20 cellular contexts compared by ENCODE assay signal in genomic region chr3:179136195-179136594, GRCh38. TPM values are rescaled to one million over a fixed set of nuclear protein-coding genes. Genes with fewer than 3 reads are reported as not detected.
DNase-seq lines count a peak whose midpoint lies in the region; ATAC-seq, FAIRE-seq and TF ChIP-seq lines count a peak whose summit lies in the region.
"Had no signal": no experiment of that assay in that cellular context is flagged by ENCODE, and none has a peak within 500 bp of the region (broad histone marks: within the 10 kb centered on the region; RNA-seq: fewer than 3 reads in every experiment).

No MANE protein-coding gene starts in this region.

- H2AFZ ChIP-seq in K562 (ENCODE audit: low read depth, low read length), result peak overlapping the region; percentile 2
- H2AFZ ChIP-seq in Karpas-422 (ENCODE audit: low read length), result no peak overlapping the region

- H3K4me3 ChIP-seq in K562 (no peak overlapping the region), small intestine (ENCODE audit: low read depth in 1 of 2, low read length in 2 of 2) (no peak overlapping the region), upper lobe of left lung (no peak overlapping the region), Karpas-422 (ENCODE audit: low read length) (no peak overlapping the region)
- H3K4me3 ChIP-seq: BLaER1 treated with 17β-estradiol and CSF1 and Interleukin-3, amounts not matched to agents 10 nM and 100 nM had no signal

- TF ChIP-seq CTCF in K562 (IDR thresholded peaks at IDR 0.05 in 2 of 3, conservative IDR thresholded peaks at IDR 0.05 in 1 of 3; ENCODE audit: insufficient read depth in 2 of 3, low read depth in 1 of 3, low read length in 3 of 3) (no peak), upper lobe of left lung (IDR thresholded peaks at IDR 0.05) (no peak)

- FAIRE-seq in K562 (lab: Jason Lieb, UNC) (no peak), small intestine (lab: Jason Lieb, UNC) (no peak)
- FAIRE-seq: D721Med, G401.6, GM12891, GM19239 had no signal

- ATAC-seq in K562 (no peak), left colon (peak; percentile 92), upper lobe of left lung (ENCODE audit: low FRiP score in 2 of 2) (no peak)
- ATAC-seq: CD8-positive, alpha-beta T cell had no signal

- H3K27me3 ChIP-seq in K562 (ENCODE audit: control insufficient read depth in 2 of 2, insufficient read depth in 2 of 2, low read length in 2 of 2) (no peaks in the 10 kb centered on the region), small intestine (ENCODE audit: control insufficient read depth in 2 of 2, insufficient read depth in 2 of 2, low read length in 2 of 2) (no peaks in the 10 kb centered on the region), upper lobe of left lung (no peaks in the 10 kb centered on the region), Karpas-422 (ENCODE audit: low read length) (no peaks in the 10 kb centered on the region)
- H3K27me3 ChIP-seq: BLaER1 treated with 17β-estradiol and CSF1 and Interleukin-3, amounts not matched to agents 10 nM and 100 nM had no signal

- H3K27ac ChIP-seq in K562 (ENCODE audit: extremely low read depth, low read depth, low read length) (no peak overlapping the region), small intestine (ENCODE audit: low read depth in 1 of 2, low read length in 1 of 2) (no peak overlapping the region), upper lobe of left lung (no peak overlapping the region), Karpas-422 (ENCODE audit: low read length) (no peak overlapping the region)
- H3K27ac ChIP-seq: BLaER1 treated with 17β-estradiol and CSF1 and Interleukin-3, amounts not matched to agents 10 nM and 100 nM; C4-2B had no signal

- TF ChIP-seq EP300 in K562 (IDR thresholded peaks at IDR 0.05; ENCODE audit: low read length) (no peak), upper lobe of left lung (IDR thresholded peaks at IDR 0.05) (no peak)

- in situ Hi-C loops in K562 (cut with MboI), result no loop called here

- intact Hi-C loops in K562 (cut with micrococcal nuclease), result no loop called here
- intact Hi-C loops in left colon (cut with DNase I, micrococcal nuclease), result no loop called here

- H3K9me2 ChIP-seq in Karpas-422 (replicated peaks; ENCODE audit: insufficient read depth, low read length), result no peaks in the 10 kb centered on the region

- no TSS peak for BruUV-seq in K562 (replicated peaks; lab: Mats Ljungman, UMichigan)

- H3K4me1 ChIP-seq in K562 (replicated peaks in 1 of 2; ENCODE audit: control insufficient read depth in 2 of 2, insufficient read depth in 2 of 2, low read length in 2 of 2), result peaks cover 0 to 3% of the 10 kb centered on the region in 2 experiments; a peak in 1 of 5 replicates
- H3K4me1 ChIP-seq in small intestine (ENCODE audit: control insufficient read depth in 2 of 2, insufficient read depth in 1 of 2, low read depth in 1 of 2, low read length in 1 of 2), result no peaks in the 10 kb centered on the region
- no peaks in the 10 kb centered on the region for H3K4me1 ChIP-seq in upper lobe of left lung
- peaks cover 17% of the 10 kb centered on the region for H3K4me1 ChIP-seq in Karpas-422 (ENCODE audit: low read length)
- H3K4me1 ChIP-seq: Caco-2 had no signal

- H3K36me3 ChIP-seq in K562 (ENCODE audit: control insufficient read depth, insufficient read depth, low read length) (no peaks in the 10 kb centered on the region), small intestine (ENCODE audit: control insufficient read depth in 2 of 2, insufficient read depth in 2 of 2, low read length in 2 of 2) (no peaks in the 10 kb centered on the region), upper lobe of left lung (no peaks in the 10 kb centered on the region), Karpas-422 (ENCODE audit: insufficient read depth, low read length) (no peaks in the 10 kb centered on the region)
- H3K36me3 ChIP-seq: BLaER1 treated with 17β-estradiol and CSF1 and Interleukin-3, amounts not matched to agents 10 nM and 100 nM had no signal

- H3K4me2 ChIP-seq in K562 (ENCODE audit: insufficient read depth, low read length) (no peak overlapping the region), Karpas-422 (ENCODE audit: low read depth, low read length, poor library complexity, severe bottlenecking) (no peak overlapping the region)
- H3K4me2 ChIP-seq: BLaER1 treated with 17β-estradiol and CSF1 and Interleukin-3, amounts not matched to agents 10 nM and 100 nM had no signal

- no peaks in the 10 kb centered on the region for H3K79me2 ChIP-seq in K562 (ENCODE audit: control insufficient read depth, insufficient read depth, low read length)
- no peaks in the 10 kb centered on the region for H3K79me2 ChIP-seq in Karpas-422 (ENCODE audit: low read length)

- POLR2A ChIA-PET in K562 (lab: Yijun Ruan, JAX), result interaction anchor here (0.6 kb wide), 1 partner anchor 45 kb away, joined by 3 read pairs; no protein-coding TSS in a partner anchor

- 16% methylated on average over 1 of the region's 1 CpG for WGBS in K562 (ENCODE audit: insufficient coverage, low coverage, missing lambda C conversion rate)
- 22 to 63% (median 25%) methylated on average over 1 of the region's 1 CpG for WGBS in small intestine, 3 donors
- 88 to 97% methylated on average over 1 of the region's 1 CpG for WGBS in upper lobe of left lung, 2 donors

- no peak for TF ChIP-seq RAD21 in K562 (CRISPR knock-in tag; conservative IDR thresholded peaks at IDR 0.05 in 1 of 2, IDR thresholded peaks at IDR 0.05 in 1 of 2)

- H3K9ac ChIP-seq in K562 (ENCODE audit: insufficient read depth in 1 of 2, low read depth in 2 of 2, low read length in 2 of 2) (no peak overlapping the region), Karpas-422 (ENCODE audit: low read length) (no peak overlapping the region)
- H3K9ac ChIP-seq: BLaER1 treated with 17β-estradiol and CSF1 and Interleukin-3, amounts not matched to agents 10 nM and 100 nM had no signal

- TF ChIP-seq POLR2A in K562 (conservative IDR thresholded peaks at IDR 0.05) (no peak), upper lobe of left lung (IDR thresholded peaks at IDR 0.05) (no peak)

- DNase-seq in K562 (ENCODE audit: extremely low read depth in 1 of 4, low spot score in 3 of 4), result no peak
- DNase-seq in left colon, result no peak
- DNase-seq in small intestine, result peak; percentile 12
- DNase-seq in occipital lobe (lab: John Stamatoyannopoulos, UW), result no peak
- DNase-seq in upper lobe of left lung, result no peak
- DNase-seq in Karpas-422, result no peak
- DNase-seq: 8988T; ACHN; Caco-2; Calu3; CD4-positive, alpha-beta T cell; CD8-positive, alpha-beta T cell; DMS79 treated with DMSO at 0.1 percent for 48 hours; GF-D8 had no signal

- no peaks in the 10 kb centered on the region for H4K20me1 ChIP-seq in K562 (replicated peaks; ENCODE audit: control insufficient read depth, insufficient read depth, low read length)
- no peaks in the 10 kb centered on the region for H4K20me1 ChIP-seq in Karpas-422 (ENCODE audit: insufficient read depth, low read depth, low read length)
- H4K20me1 ChIP-seq: BLaER1 treated with 17β-estradiol and CSF1 and Interleukin-3, amounts not matched to agents 10 nM and 100 nM had no signal

- H3K9me3 ChIP-seq in K562 (replicated peaks; ENCODE audit: control insufficient read depth, insufficient read depth, low read depth, low read length), result no peaks in the 10 kb centered on the region
- no peaks in the 10 kb centered on the region for H3K9me3 ChIP-seq in small intestine (ENCODE audit: control insufficient read depth, low read depth)
- no peaks in the 10 kb centered on the region for H3K9me3 ChIP-seq in upper lobe of left lung
- no peaks in the 10 kb centered on the region for H3K9me3 ChIP-seq in Karpas-422 (ENCODE audit: low read length)
- H3K9me3 ChIP-seq: Caco-2 had no signal

- no peaks in the 10 kb centered on the region for H3K9me1 ChIP-seq in K562 (ENCODE audit: control insufficient read depth, insufficient read depth, low read length)

- CTCF ChIA-PET in K562 (lab: Yijun Ruan, JAX; ENCODE audit: low intra/inter-chr PET ratio), result no interaction called here

TF ChIP-seq in K562, 482 proteins besides CTCF, POLR2A, EP300 and RAD21:
- TF ChIP-seq HNRNPLL (IDR thresholded peaks at IDR 0.05; ENCODE audit: low read depth, low read length, poor library complexity, severe bottlenecking) (no peak), NCOA6 (IDR thresholded peaks at IDR 0.05) (no peak), ZNF444 (CRISPR knock-in tag; IDR thresholded peaks at IDR 0.05) (no peak), LEF1 (IDR thresholded peaks at IDR 0.05) (no peak), SMAD3 (CRISPR knock-in tag; conservative IDR thresholded peaks at IDR 0.05) (no peak)

RNA-seq across cellular contexts. Expression of gene PIK3CA, which starts 12.0 kb away (rescaled TPM):
- total RNA-seq in K562 (2011; cell fraction: chromatin; rRNA removed; ENCODE audit: low replicate concordance), result 8.2 and 43.1 TPM in 2 replicates
- total RNA-seq in K562 (2011; cell fraction: nucleolus; rRNA removed), result 3.2 and 4.7 TPM in 2 replicates
- total RNA-seq in K562 (2011; cell fraction: nucleoplasm; rRNA removed), result 8.1 and 11.2 TPM in 2 replicates
- total RNA-seq in K562 (2014; rRNA removed) (8.5 and 10.3 TPM in 2 replicates), K562 (2014; rRNA removed; fragmentation: Illumina TruSeq; extraction: Trizol) (19.4 and 24.5 TPM in 2 replicates), K562 (2015; rRNA removed; fragmentation: Illumina TruSeq; extraction: Trizol) (14.6 and 14.7 TPM in 2 replicates), K562 (2021) (15.5 and 17.2 TPM in 2 replicates), left colon (10 to 100 TPM; 13.0 to 18.0 TPM), occipital lobe (90.2 TPM), upper lobe of left lung (10 to 100 TPM in 5 of 6 donors, 1 to 10 TPM in 1; 7.3 to 37.6 (median 23.5) TPM)
- polyA plus RNA-seq in K562 (2011; rRNA removed) (12.0 and 17.9 TPM in 2 replicates), K562 (2014; fragmentation: Illumina TruSeq; extraction: Trizol) (10.8 and 11.7 TPM in 2 replicates), K562 (2014; fragmentation: Nextera tagmentation; extraction: Ambion mirVana) (1 to 10 TPM; 3.8 to 4.8 TPM), K562 (2014; rRNA removed) (5.6 and 7.7 TPM in 2 replicates), small intestine (1 to 10 TPM; 2.2 to 5.7 (median 3.6) TPM)
- polyA plus RNA-seq in K562 (2011; cell fraction: cytosol; rRNA removed), result 1.8 and 4.4 TPM in 2 replicates
- polyA plus RNA-seq in K562 (2011; cell fraction: nucleus; rRNA removed), result 5.8 and 10.5 TPM in 2 replicates
- polyA plus RNA-seq in K562 (2012), result 9.5 and 10.6 TPM in 2 replicates
- polyA minus RNA-seq in K562 (2011; rRNA and poly(A)+ RNA removed), result 40.6 and 48.2 TPM in 2 replicates
- 12.7 and 15.1 TPM in 2 replicates for polyA minus RNA-seq in K562 (2011; cell fraction: cytosol; rRNA and poly(A)+ RNA removed)
- polyA minus RNA-seq in K562 (2011; cell fraction: nucleus; rRNA and poly(A)+ RNA removed), result 12.8 and 28.8 TPM in 2 replicates
- 8.5 and 22.7 TPM in 2 replicates for total RNA-seq in Karpas-422 (2014; rRNA removed; shearing (Covaris generic); ENCODE audit: low replicate concordance)
